Comparison of ENCODE assay signal across 8 cellular contexts in genomic region chr20:25065625-25066338, GRCh38.
DNase-seq lines count a peak whose midpoint lies in the region; ATAC-seq and FAIRE-seq lines count a peak whose summit lies in the region.

No MANE protein-coding gene starts in this region.

- peak; percentile 80 for DNase-seq in COLO829 (ENCODE audit: low spot score)
- DNase-seq in Kasumi-1 (lab: John Stamatoyannopoulos, UW): peak; percentile 65 to 74
- DNase-seq in T-helper 9 cell: peak; percentile 55
- peak; percentile 56 to 75 for DNase-seq in T47D (ENCODE audit: low read depth in 1 of 2, low spot score in 1 of 2)
- peak; percentile 46 to 63 for DNase-seq in stimulated activated CD4-positive, alpha-beta T cell treated with anti-CD3 and anti-CD28 coated beads, Interleukin-1b, Interleukin-23, amount 100 ng/mL, for 4 hours (ENCODE audit: low read depth in 2 of 2)

- peak; percentile 56 for FAIRE-seq in islet of Langerhans (lab: Jason Lieb, UNC)

- ATAC-seq in GM19372 (IDR thresholded peaks at IDR 0.05; ENCODE audit: low read depth, unreplicated experiment) (peak; percentile 82), HG03565 (IDR thresholded peaks at IDR 0.05; ENCODE audit: unreplicated experiment) (no peak)

- in situ Hi-C loops in T47D (cut with HindIII; ENCODE audit: low pct_unique_long_range_greater_than_20kb, low sequenced_read_pairs): no loop called here
